In the genomic region with DNA sequence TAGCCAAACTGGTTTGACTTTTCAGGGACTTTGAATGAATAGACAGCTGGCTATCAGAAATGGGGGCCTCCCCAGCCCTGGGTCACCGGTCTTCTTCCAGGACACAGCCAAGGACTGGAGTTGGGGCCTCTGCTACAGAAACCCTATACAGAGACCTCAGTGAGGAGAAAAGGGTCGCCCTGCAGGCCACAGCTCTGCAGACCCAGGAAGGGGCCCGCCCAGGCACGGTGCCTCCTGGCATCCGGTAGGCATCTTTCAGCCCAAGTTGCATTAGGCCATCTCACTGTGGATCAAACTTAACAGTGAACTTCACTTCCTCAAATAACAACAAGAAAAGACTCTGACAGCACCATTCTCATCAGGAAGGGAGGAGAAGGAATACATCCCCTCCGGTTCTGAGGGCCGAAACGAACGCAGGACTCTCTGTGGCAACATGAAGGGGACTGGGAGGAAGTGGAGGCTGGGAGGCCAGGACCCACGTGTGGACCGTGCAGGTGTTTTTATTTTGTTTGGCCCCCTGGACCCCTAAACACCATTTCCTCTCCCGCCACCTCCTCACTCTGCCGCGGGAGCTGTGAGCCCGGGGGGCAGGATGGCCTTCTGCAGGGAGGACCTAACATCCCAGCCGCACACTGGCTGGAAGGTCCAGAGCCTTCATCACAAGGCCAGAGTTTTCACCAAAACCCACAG, we compare ENCODE assay signal across 21 cellular contexts. TPM values are rescaled to one million over a fixed set of nuclear protein-coding genes. Genes with fewer than 3 reads are reported as not detected.
A peak's percentile ranks its signal among the peaks of the same experiment; 100 is the strongest.
DNase-seq lines count a peak whose midpoint lies in the region; ATAC-seq and TF ChIP-seq lines count a peak whose summit lies in the region.
"Had no signal": no experiment of that assay in that cellular context is flagged by ENCODE, and none has a peak within 500 bp of the region (broad histone marks: within the 10 kb centered on the region; RNA-seq: fewer than 3 reads in every experiment).

No MANE protein-coding gene starts in this region.

- no peaks in the 10 kb centered on the region for H3F3A ChIP-seq in OCI-LY1 (ENCODE audit: insufficient read depth, low read length)

- no peaks in the 10 kb centered on the region for H3K27me3 ChIP-seq in heart right ventricle
- H3K27me3 ChIP-seq in OCI-LY1 (ENCODE audit: insufficient read depth, low read length), result no peaks in the 10 kb centered on the region
- H3K27me3 ChIP-seq: gastroesophageal sphincter, right lobe of liver, testis had no signal

- no peaks in the 10 kb centered on the region for H4K20me1 ChIP-seq in OCI-LY1 (ENCODE audit: insufficient read depth, low read length)

- no peaks in the 10 kb centered on the region for H3K9me3 ChIP-seq in heart right ventricle
- no peaks in the 10 kb centered on the region for H3K9me3 ChIP-seq in OCI-LY1 (ENCODE audit: low read length)
- H3K9me3 ChIP-seq: gastroesophageal sphincter, right lobe of liver, testis had no signal

- H3K27ac ChIP-seq in heart right ventricle (peak overlapping the region in 6 of 10 donors; percentile 7 to 53 (median 28)), OCI-LY1 (ENCODE audit: low read depth, low read length, poor library complexity, severe bottlenecking) (peak overlapping the region; percentile 71), caudate nucleus (ENCODE audit: low read depth, low read length) (peak overlapping the region; percentile 15), substantia nigra (ENCODE audit: low read depth, low read length, poor library complexity, severe bottlenecking) (peak overlapping the region; percentile 21)
- H3K27ac ChIP-seq: epithelial cell of prostate, right lobe of liver, SK-N-MC, testis had no signal

- H3K9me2 ChIP-seq in OCI-LY1 (ENCODE audit: low read depth, low read length), result no peaks in the 10 kb centered on the region

- ATAC-seq in heart right ventricle (no peak), left ventricle myocardium superior (no peak), HG03039 (IDR thresholded peaks at IDR 0.05; ENCODE audit: unreplicated experiment) (no peak), GM18909 (IDR thresholded peaks at IDR 0.05; ENCODE audit: poor library complexity, unreplicated experiment) (no peak)
- ATAC-seq: gastroesophageal sphincter, right lobe of liver, WTC11 had no signal

- no peak overlapping the region for H2AFZ ChIP-seq in OCI-LY1 (ENCODE audit: low read length)

- 77 to 79% methylated on average over 16 of the region's 16 CpGs for WGBS in heart right ventricle, 2 donors

- H3K4me3 ChIP-seq in heart right ventricle, result no peak overlapping the region
- no peak overlapping the region for H3K4me3 ChIP-seq in OCI-LY1 (ENCODE audit: low read depth, low read length, poor library complexity, severe bottlenecking)
- H3K4me3 ChIP-seq: gastroesophageal sphincter, right lobe of liver, SK-N-MC, testis had no signal

- H3K36me3 ChIP-seq in heart right ventricle, result peaks cover 0 to 54% (median 11%) of the 10 kb centered on the region in 9 donors
- peaks cover 37% of the 10 kb centered on the region for H3K36me3 ChIP-seq in OCI-LY1 (ENCODE audit: insufficient read depth, low read length)

- no peak overlapping the region; the same call in 1 of the 2 replicates for H3K9ac ChIP-seq in OCI-LY1 (ENCODE audit: low read length)

- TF ChIP-seq CTCF in heart right ventricle (IDR thresholded peaks at IDR 0.05) (no peak), OCI-LY1 (IDR thresholded peaks at IDR 0.05; ENCODE audit: low read length) (no peak)

- intact Hi-C loops in heart right ventricle (cut with DNase I), result loop anchor here in 1 of 10 donors (5.0 kb wide), 1 partner anchor 104 kb away; no protein-coding TSS in a partner anchor
- intact Hi-C loops in left ventricle myocardium superior (cut with micrococcal nuclease), result no loop called here

- no peaks in the 10 kb centered on the region for H3K79me2 ChIP-seq in OCI-LY1 (ENCODE audit: insufficient read depth, low read length)

- H3K4me2 ChIP-seq in OCI-LY1 (ENCODE audit: low read length), result peak overlapping the region; percentile 50; the same call in 1 of the 2 replicates

- DNase-seq in heart right ventricle (no peak), left ventricle myocardium superior (no peak), caudate nucleus (lab: John Stamatoyannopoulos, UW) (no peak), substantia nigra (lab: John Stamatoyannopoulos, UW) (no peak), NCI-H1694 treated with DMSO at 0.1 percent for 48 hours (lab: John Stamatoyannopoulos, UW) (no peak)
- DNase-seq: activated T-cell treated with anti-CD3 and anti-CD28 coated beads for 4 hours; anterior cingulate cortex; Karpas-422; NCI-H187 treated with DMSO at 0.1 percent for 48 hours; NCI-H510A; occipital lobe; right lobe of liver; stimulated activated CD4-positive, alpha-beta T cell treated with anti-CD3 and anti-CD28 coated beads, Interleukin-1b, Interleukin-23, amount 100 ng/mL, for 48 hours; testis had no signal

- H3K4me1 ChIP-seq in heart right ventricle, result peaks cover 20 to 66% (median 56%) of the 10 kb centered on the region in 9 donors
- peaks cover 44% of the 10 kb centered on the region for H3K4me1 ChIP-seq in OCI-LY1 (ENCODE audit: insufficient read depth, low read length, severe bottlenecking)

RNA-seq across cellular contexts. Expression of gene SLC38A10, which starts 7.2 kb away (rescaled TPM):
- total RNA-seq in heart right ventricle, result 10 to 100 TPM; 27.8 to 50.0 (median 37.9) TPM
- 10 to 100 TPM; 56.0 to 56.2 TPM for polyA plus RNA-seq in heart right ventricle
- 46.6 TPM for total RNA-seq in left ventricle myocardium superior

RNA-seq across cellular contexts. Expression of gene NDUFAF8, which starts 48.8 kb away (rescaled TPM):
- total RNA-seq in heart right ventricle, result 10 to 100 TPM; 49.6 to 74.8 (median 58.9) TPM
- polyA plus RNA-seq in heart right ventricle, result 10 to 100 TPM; 41.5 to 68.0 TPM
- 53.7 TPM for total RNA-seq in left ventricle myocardium superior

RNA-seq across cellular contexts. Expression of gene TEPSIN, which starts 49.0 kb away (rescaled TPM):
- 10 to 100 TPM in 4 of 10 donors, 1 to 10 TPM in 6; 6.2 to 21.4 (median 9.2) TPM for total RNA-seq in heart right ventricle
- 10 to 100 TPM; 12.5 to 30.4 TPM for polyA plus RNA-seq in heart right ventricle
- total RNA-seq in left ventricle myocardium superior, result 13.8 TPM

Comparison
In these comparisons a context has a peak if more than half of its experiments do, and no peak if none do; other contexts are left out.
1. H3K27ac ChIP-seq: peak in every context shown above with its lines; median percentile 71 in OCI-LY1; 28 in heart right ventricle; 21 in substantia nigra; 15 in caudate nucleus.